In genomic region chr15:75153084-75153483, GRCh38 we compare ENCODE assay signal across 9 cellular contexts. TPM values are rescaled to one million over a fixed set of nuclear protein-coding genes. Genes with fewer than 3 reads are reported as not detected.
DNase-seq lines count a peak whose midpoint lies in the region; ATAC-seq and TF ChIP-seq lines count a peak whose summit lies in the region.
"Had no signal": no experiment of that assay in that cellular context is flagged by ENCODE, and none has a peak within 500 bp of the region (broad histone marks: within the 10 kb centered on the region; RNA-seq: fewer than 3 reads in every experiment).

No MANE protein-coding gene starts in this region.

- H3K9me3 ChIP-seq in mesenchymal stem cell (ENCODE audit: control insufficient read depth, low read length): no peaks in the 10 kb centered on the region

- POLR2A ChIA-PET in activated CD8-positive, alpha-beta T cell treated with anti-CD3 and anti-CD28 coated beads for 36 hours (lab: Charles Lee): no interaction called here

- H3K9me3 Mint-ChIP-seq in activated CD8-positive, alpha-beta T cell treated with anti-CD3 and anti-CD28 coated beads for 36 hours: peaks cover 4% of the 10 kb centered on the region

- no peak overlapping the region for H3K4me3 ChIP-seq in mesenchymal stem cell (ENCODE audit: insufficient read depth in 1 of 2, low read depth in 1 of 2, low read length in 2 of 2)

- CTCF ChIA-PET in activated CD8-positive, alpha-beta T cell treated with anti-CD3 and anti-CD28 coated beads for 36 hours (lab: Charles Lee): interaction anchor here (0.7 kb wide), 1 partner anchor 8 kb away, joined by 3 read pairs; no protein-coding TSS in a partner anchor

- no peak overlapping the region for H2BK120ac ChIP-seq in mesenchymal stem cell (ENCODE audit: low read depth, low read length)

- H4K8ac ChIP-seq in mesenchymal stem cell (ENCODE audit: low read length): no peak overlapping the region

- no peaks in the 10 kb centered on the region for H3K36me3 ChIP-seq in mesenchymal stem cell (ENCODE audit: control insufficient read depth in 1 of 2, insufficient read depth in 2 of 2, low read depth in 1 of 2, low read length in 2 of 2)

- peaks cover 3% of the 10 kb centered on the region for H3K27me3 Mint-ChIP-seq in activated CD8-positive, alpha-beta T cell treated with anti-CD3 and anti-CD28 coated beads for 36 hours

- ATAC-seq in activated CD8-positive, alpha-beta T cell treated with anti-CD3 and anti-CD28 coated beads for 36 hours: peak; percentile 58
- ATAC-seq in HG02571 (IDR thresholded peaks at IDR 0.05; ENCODE audit: unreplicated experiment) (no peak), GM21381 (IDR thresholded peaks at IDR 0.05; ENCODE audit: unreplicated experiment) (no peak)

- H4K91ac ChIP-seq in mesenchymal stem cell (ENCODE audit: low read length): no peak overlapping the region

- H3K27ac ChIP-seq in mesenchymal stem cell (ENCODE audit: low read length, poor library complexity, severe bottlenecking): no peak overlapping the region

- H3K36me3 Mint-ChIP-seq in activated CD8-positive, alpha-beta T cell treated with anti-CD3 and anti-CD28 coated beads for 36 hours (ENCODE audit: low read depth): no peaks in the 10 kb centered on the region

- 72% methylated on average over 2 of the region's 4 CpGs for WGBS in mesenchymal stem cell

- intact Hi-C loops in activated CD8-positive, alpha-beta T cell treated with anti-CD3 and anti-CD28 coated beads for 36 hours (cut with micrococcal nuclease): no loop called here

- H2AFZ ChIP-seq in mesenchymal stem cell (ENCODE audit: low read depth, low read length): no peak overlapping the region

- no peak overlapping the region for H2BK5ac ChIP-seq in mesenchymal stem cell (ENCODE audit: low read depth, low read length, poor library complexity, severe bottlenecking)

- H3K27me3 ChIP-seq in mesenchymal stem cell (ENCODE audit: control insufficient read depth in 1 of 2, insufficient read depth in 1 of 2, low read length in 2 of 2): peaks cover 0 to 8% of the 10 kb centered on the region in 2 experiments

- no peak overlapping the region for H3K23ac ChIP-seq in mesenchymal stem cell (ENCODE audit: low read length in 2 of 2)

- no peak overlapping the region for H3K4me2 ChIP-seq in mesenchymal stem cell (ENCODE audit: low read length, poor library complexity, severe bottlenecking)

- no peak overlapping the region for H2BK15ac ChIP-seq in mesenchymal stem cell (ENCODE audit: low read depth, poor library complexity, severe bottlenecking)

- no peaks in the 10 kb centered on the region for H3K79me1 ChIP-seq in mesenchymal stem cell (replicated peaks; ENCODE audit: low read length, poor library complexity, severe bottlenecking)

- no peak overlapping the region for H2BK12ac ChIP-seq in mesenchymal stem cell (ENCODE audit: low read length in 2 of 2)

- H3K4me1 Mint-ChIP-seq in activated CD8-positive, alpha-beta T cell treated with anti-CD3 and anti-CD28 coated beads for 36 hours (ENCODE audit: low read depth): peaks cover 24% of the 10 kb centered on the region

- H3K9ac ChIP-seq in mesenchymal stem cell (ENCODE audit: low read length): no peak overlapping the region

- H3K4me1 ChIP-seq in mesenchymal stem cell (ENCODE audit: control insufficient read depth, insufficient read depth, low read depth, low read length): peaks cover 2% of the 10 kb centered on the region

- peak; percentile 10 for DNase-seq in NCI-H748 (lab: John Stamatoyannopoulos, UW; ENCODE audit: unreplicated experiment)
- DNase-seq in NCI-H748 treated with DMSO at 0.1 percent for 48 hours (lab: John Stamatoyannopoulos, UW): no peak
- peak; percentile 96 for DNase-seq in KG1 (lab: John Stamatoyannopoulos, UW)
- DNase-seq in activated CD8-positive, alpha-beta T cell treated with anti-CD3 and anti-CD28 coated beads for 36 hours: peak; percentile 45
- peak; percentile 27 for DNase-seq in mesenchymal stem cell
- no peak for DNase-seq in NCI-H2196 treated with DMSO at 0.1 percent for 48 hours (lab: John Stamatoyannopoulos, UW; ENCODE audit: unreplicated experiment)
- DNase-seq: NCI-H2081 had no signal

- TF ChIP-seq CTCF in activated CD8-positive, alpha-beta T cell treated with anti-CD3 and anti-CD28 coated beads for 36 hours (IDR thresholded peaks at IDR 0.05): no peak

- H3K18ac ChIP-seq in mesenchymal stem cell (ENCODE audit: low read depth in 1 of 2, low read length in 2 of 2): peak overlapping the region in 1 of 2 experiments; percentile 10

- no peak overlapping the region for H2AK5ac ChIP-seq in mesenchymal stem cell (ENCODE audit: low read length, severe bottlenecking)

- no peak overlapping the region for H3K4ac ChIP-seq in mesenchymal stem cell (ENCODE audit: low read depth in 1 of 2, low read length in 2 of 2)

- no peak overlapping the region for H3K4me3 Mint-ChIP-seq in activated CD8-positive, alpha-beta T cell treated with anti-CD3 and anti-CD28 coated beads for 36 hours

- H3K14ac ChIP-seq in mesenchymal stem cell (ENCODE audit: low read length in 2 of 2): no peak overlapping the region

- H3K27ac Mint-ChIP-seq in activated CD8-positive, alpha-beta T cell treated with anti-CD3 and anti-CD28 coated beads for 36 hours: no peak overlapping the region

RNA-seq across cellular contexts. Expression of gene C15orf39, which starts 48.6 kb away (rescaled TPM):
- 10 to 100 TPM; 22.1 to 24.1 TPM for total RNA-seq in activated CD8-positive, alpha-beta T cell treated with anti-CD3 and anti-CD28 coated beads for 36 hours
- polyA plus RNA-seq in mesenchymal stem cell (2013, experiment 1 of 2): 12.4 TPM
- 12.2 TPM for polyA plus RNA-seq in mesenchymal stem cell (2013, experiment 2 of 2)

Comparison
In these comparisons a context has a peak if more than half of its experiments do, and no peak if none do; other contexts are left out.
1. DNase-seq: peak in NCI-H748 (single experiment), KG1 (single experiment), activated CD8-positive, alpha-beta T cell treated with anti-CD3 and anti-CD28 coated beads for 36 hours (single experiment) and mesenchymal stem cell (single experiment); none in NCI-H748 treated with DMSO at 0.1 percent for 48 hours (single experiment) and NCI-H2196 treated with DMSO at 0.1 percent for 48 hours (single experiment).